In genomic region chr11:47187723-47188122, GRCh38 we compare ENCODE assay signal across 1 cellular context.
TF ChIP-seq lines count a peak whose summit lies in the region.

No MANE protein-coding gene starts in this region.

TF ChIP-seq in IMR-90, 13 proteins besides CTCF, POLR2A, EP300 and RAD21 (continued from another document):
- no peak for TF ChIP-seq ELK1 (IDR thresholded peaks at IDR 0.05; ENCODE audit: borderline replicate concordance, low read depth, low read length)
- TF ChIP-seq MAFK (IDR thresholded peaks at IDR 0.05; ENCODE audit: low read depth, low read length), result no peak
- no peak for TF ChIP-seq MXI1 (IDR thresholded peaks at IDR 0.05; ENCODE audit: borderline replicate concordance, low read depth, low read length)
- no peak for TF ChIP-seq FOS (IDR thresholded peaks at IDR 0.05; ENCODE audit: low read depth, low read length)
- no peak for TF ChIP-seq BHLHE40 (IDR thresholded peaks at IDR 0.05; ENCODE audit: low read depth, low read length)
- TF ChIP-seq MAZ (IDR thresholded peaks at IDR 0.05; ENCODE audit: borderline replicate concordance, low read depth, low read length), result no peak
